ENCODE assay signal across 11 cellular contexts in the genomic region with DNA sequence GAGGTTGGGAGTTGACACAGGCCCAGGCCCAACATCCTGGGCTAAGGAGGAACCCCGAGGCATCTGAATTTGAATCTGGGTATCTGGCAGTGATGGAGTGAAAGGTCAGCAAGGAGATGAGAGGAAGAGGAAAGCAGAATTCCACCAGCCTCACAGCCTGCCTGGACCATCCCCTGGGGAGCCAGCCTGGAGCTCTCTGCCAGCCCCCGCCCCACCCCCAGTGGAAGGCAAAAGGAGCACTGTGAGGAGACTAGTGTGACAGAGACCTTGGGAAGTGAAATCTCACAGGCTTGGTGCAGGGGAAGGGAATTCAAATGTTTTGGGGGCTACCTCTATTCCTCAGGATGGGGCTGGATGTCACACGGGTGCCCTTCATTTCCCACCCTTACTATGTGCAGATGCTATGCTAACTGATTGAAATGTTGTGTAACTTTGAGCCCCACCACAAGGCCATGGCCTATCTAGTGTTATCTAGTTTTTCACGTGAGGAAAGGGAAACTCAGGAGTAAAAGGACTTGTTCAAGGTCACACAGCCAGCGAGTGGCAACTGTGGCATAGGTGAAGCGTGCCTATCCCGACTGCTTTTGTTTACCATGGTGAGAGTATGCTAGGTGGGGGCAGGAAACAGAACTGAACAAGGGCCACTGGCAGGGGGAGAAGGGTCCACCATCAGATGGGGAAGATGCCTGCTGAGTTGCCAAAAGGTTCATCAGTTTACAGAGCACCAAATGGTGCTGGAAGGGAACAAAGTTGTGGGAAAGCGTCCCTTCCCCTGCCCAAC. TPM values are rescaled to one million over a fixed set of nuclear protein-coding genes. Genes with fewer than 3 reads are reported as not detected.
DNase-seq lines count a peak whose midpoint lies in the region; ATAC-seq, FAIRE-seq and TF ChIP-seq lines count a peak whose summit lies in the region.
"Had no signal": no experiment of that assay in that cellular context is flagged by ENCODE, and none has a peak within 500 bp of the region (broad histone marks: within the 10 kb centered on the region; RNA-seq: fewer than 3 reads in every experiment).

No MANE protein-coding gene starts in this region.

- TF ChIP-seq POLR2A in H1 (IDR thresholded peaks at IDR 0.05; ENCODE audit: control extremely low read depth in 1 of 2, low read depth in 2 of 2, low read length in 2 of 2) = no peak; a peak in 1 of 3 replicates

- H2BK5ac ChIP-seq in H1 (ENCODE audit: low read depth, low read length) = peak overlapping the region; percentile 83; the same call in 1 of the 2 replicates

- H3K36me3 Mint-ChIP-seq in nephron (ENCODE audit: low read depth) = no peaks in the 10 kb centered on the region

- no peak overlapping the region for H3K23ac ChIP-seq in H1 (ENCODE audit: insufficient read length)

- no peak for TF ChIP-seq RAD21 in H1 (IDR thresholded peaks at IDR 0.05 in 1 of 2, conservative IDR thresholded peaks at IDR 0.05 in 1 of 2; ENCODE audit: low read depth in 2 of 2, low read length in 2 of 2)

- H4K20me1 ChIP-seq in H1 (replicated peaks in 1 of 2; ENCODE audit: control insufficient read depth in 1 of 2, insufficient read depth in 2 of 2, low read length in 2 of 2) = peaks cover 5 to 19% of the 10 kb centered on the region in 2 experiments

- H3K9ac ChIP-seq in H1 (replicated peaks in 1 of 4; ENCODE audit: extremely low read depth in 1 of 4, low read depth in 3 of 4, low read length in 3 of 4) = peak overlapping the region in 2 of 4 experiments; percentile 54 to 58; a peak in 4 of 7 replicates

- H3K4me3 Mint-ChIP-seq in nephron = peak overlapping the region; percentile 65 to 76 (median 74)

- no peak overlapping the region for H2AFZ ChIP-seq in H1 (ENCODE audit: low read length)

- H3K4me3 ChIP-seq in heart right ventricle (peak overlapping the region in 5 of 10 donors; percentile 52 to 57 (median 53)), H1 (ENCODE audit: extremely low read depth in 1 of 4, insufficient read depth in 2 of 4, low read depth in 3 of 4, low read length in 4 of 4) (peak overlapping the region in 3 of 4 experiments; percentile 36 to 62 (median 43); a peak in 5 of 8 replicates), urinary bladder (ENCODE audit: low read depth, low read length) (no peak overlapping the region)
- H3K4me3 ChIP-seq: GM12878 had no signal

- no peak for TF ChIP-seq EP300 in H1 (IDR thresholded peaks at IDR 0.05; ENCODE audit: borderline replicate concordance in 1 of 2, low read depth in 2 of 2, low read length in 2 of 2)

- H3K4me2 ChIP-seq in H1 (ENCODE audit: insufficient read depth in 1 of 2, low read depth in 2 of 2, low read length in 2 of 2) = peak overlapping the region; percentile 64 to 65

- H3K4me1 ChIP-seq in heart right ventricle (peaks cover 64 to 96% (median 89%) of the 10 kb centered on the region in 9 donors), H1 (replicated peaks in 1 of 4; ENCODE audit: control insufficient read depth in 3 of 4, insufficient read depth in 4 of 4, low read length in 3 of 4) (peaks cover 52 to 65% (median 55%) of the 10 kb centered on the region in 4 experiments), urinary bladder (ENCODE audit: insufficient read depth) (no peaks in the 10 kb centered on the region)

- TF ChIP-seq CTCF in heart right ventricle (IDR thresholded peaks at IDR 0.05) = no peak
- TF ChIP-seq CTCF in H1 (IDR thresholded peaks at IDR 0.05; ENCODE audit: control extremely low read depth in 1 of 3, insufficient read depth in 1 of 3, low read depth in 1 of 3, low read length in 3 of 3) = no peak
- no peak for TF ChIP-seq CTCF in nephron (IDR thresholded peaks at IDR 0.05; ENCODE audit: unreplicated experiment in 3 of 3)

- WGBS in heart right ventricle, 2 donors = 53 to 55% methylated on average over 8 of the region's 8 CpGs
- WGBS in H1 (ENCODE audit: extremely low coverage in 1 of 2, insufficient coverage in 1 of 2, insufficient read length in 1 of 2, insufficient replicate concordance in 2 of 2, low coverage in 1 of 2, low lambda C conversion rate in 2 of 2, missing lambda C conversion rate in 1 of 2), 2 experiments = 81% methylated on average over 7 of the region's 8 CpGs; no CpG with 5 or more reads in 1 of the 2 experiments
- WGBS in urinary bladder = 65% methylated on average over 8 of the region's 8 CpGs

- H3K9me3 ChIP-seq in heart right ventricle = no peaks in the 10 kb centered on the region
- no peaks in the 10 kb centered on the region for H3K9me3 ChIP-seq in H1 (ENCODE audit: insufficient read depth in 2 of 2, low read depth in 1 of 2, low read length in 1 of 2)

- no peak for ATAC-seq in heart right ventricle
- no peak for ATAC-seq in left cardiac atrium
- ATAC-seq in HG02678 (IDR thresholded peaks at IDR 0.05; ENCODE audit: unreplicated experiment) = no peak
- ATAC-seq: GM12878 had no signal

- H3K27ac ChIP-seq in heart right ventricle = peak overlapping the region; percentile 73 to 98 (median 93)
- H3K27ac ChIP-seq in H1 (ENCODE audit: low read depth, low read length) = peak overlapping the region; percentile 81
- H3K27ac ChIP-seq in urinary bladder (ENCODE audit: low read depth) = peak overlapping the region; percentile 86

- peaks cover 14% of the 10 kb centered on the region for H3K79me1 ChIP-seq in H1 (ENCODE audit: low read depth, low read length)

- peak overlapping the region; percentile 5 for H3K56ac ChIP-seq in H1 (replicated peaks; ENCODE audit: insufficient read length, low read depth, low read length)

- intact Hi-C loops in heart right ventricle (cut with DNase I) (no loop called here), left cardiac atrium (cut with DNase I) (no loop called here)

- no peaks in the 10 kb centered on the region for H3K9me3 Mint-ChIP-seq in nephron

- H3K27me3 Mint-ChIP-seq in nephron (ENCODE audit: low read depth) = no peaks in the 10 kb centered on the region

- H2BK12ac ChIP-seq in H1 (ENCODE audit: low read depth, low read length) = peak overlapping the region; percentile 82

- FAIRE-seq in H1 (lab: Jason Lieb, UNC) = peak; percentile 19
- FAIRE-seq: colon, GM12878 had no signal

- H3K23me2 ChIP-seq in H1 (ENCODE audit: low read depth, low read length) = peaks cover 4% of the 10 kb centered on the region; the same call in 1 of the 2 replicates

- peak overlapping the region; percentile 59 for H4K91ac ChIP-seq in H1 (replicated peaks; ENCODE audit: insufficient read length, low read length)

- H3K36me3 ChIP-seq in heart right ventricle (no peaks in the 10 kb centered on the region), H1 (ENCODE audit: control insufficient read depth in 2 of 4, insufficient read depth in 4 of 4, low read length in 3 of 4) (no peaks in the 10 kb centered on the region), urinary bladder (ENCODE audit: insufficient read depth) (no peaks in the 10 kb centered on the region)

- H3K18ac ChIP-seq in H1 (ENCODE audit: extremely low read depth, low read length) = peak overlapping the region; percentile 79

- H4K8ac ChIP-seq in H1 (ENCODE audit: extremely low read depth, insufficient read depth, low read length) = no peak overlapping the region

- peak overlapping the region; percentile 58 for H2BK120ac ChIP-seq in H1 (replicated peaks; ENCODE audit: low read depth, low read length)

- peak in 1 of 2 donors; percentile 47 for DNase-seq in heart right ventricle
- no peak for DNase-seq in left cardiac atrium
- no peak for DNase-seq in H1 (ENCODE audit: low read depth in 1 of 2, low spot score in 2 of 2)
- DNase-seq in occipital lobe (lab: John Stamatoyannopoulos, UW) = no peak
- DNase-seq in AML-193 (lab: John Stamatoyannopoulos, UW) = no peak
- DNase-seq: C1 segment of cervical spinal cord had no signal

- peaks cover 73% of the 10 kb centered on the region for H3K4me1 Mint-ChIP-seq in nephron

- no peak overlapping the region for H3K14ac ChIP-seq in H1 (ENCODE audit: insufficient read length)

- H4K5ac ChIP-seq in H1 (ENCODE audit: insufficient read length, low read depth, low read length) = peak overlapping the region; percentile 18

- H3K27me3 ChIP-seq in heart right ventricle (peaks cover 0 to 20% (median 0%) of the 10 kb centered on the region in 7 donors), H1 (replicated peaks in 1 of 4; ENCODE audit: control insufficient read depth in 3 of 4, extremely low read depth in 1 of 4, insufficient read depth in 3 of 4, low read length in 3 of 4) (no peaks in the 10 kb centered on the region)

- CTCF ChIA-PET in H1 (lab: Charles Lee; ENCODE audit: partially characterized antibody) = interaction anchor here (1.0 to 56.1 kb wide), 10 partner anchors 9 to 161 kb away, joined by 3 to 1807 read pairs (median 6); partner anchors contain the start of gene AHDC1

- peak overlapping the region; percentile 91 to 97 (median 95) for H3K27ac Mint-ChIP-seq in nephron

- H2BK15ac ChIP-seq in H1 (ENCODE audit: low read length) = peak overlapping the region; percentile 88

- H2AK5ac ChIP-seq in H1 (ENCODE audit: low read depth, low read length) = peak overlapping the region; percentile 86

- H3K79me2 ChIP-seq in H1 (ENCODE audit: control insufficient read depth in 1 of 2, insufficient read depth in 2 of 2, low read length in 2 of 2) = peaks cover 0 to 34% of the 10 kb centered on the region in 2 experiments; a peak in 2 of 4 replicates

- peak overlapping the region; percentile 55 for H3K4ac ChIP-seq in H1 (replicated peaks; ENCODE audit: insufficient read length, low read depth, low read length)

- POLR2A ChIA-PET in H1 (lab: Charles Lee; ENCODE audit: partially characterized antibody) = interaction anchor here (0.6 to 25.0 kb wide), 12 partner anchors 1 to 762 kb away, joined by 3 to 355 read pairs (median 4); partner anchors contain the start of gene AHDC1

- H2BK20ac ChIP-seq in H1 (ENCODE audit: low read length) = peak overlapping the region; percentile 86; the same call in 1 of the 2 replicates

RNA-seq across cellular contexts. Expression of gene AHDC1, which starts 29.8 kb away (rescaled TPM):
- total RNA-seq in heart right ventricle (10 to 100 TPM; 32.2 to 53.1 (median 42.9) TPM), left cardiac atrium (10 to 100 TPM; 37.6 to 39.1 TPM), urinary bladder (19.0 TPM), occipital lobe (11.9 TPM)
- polyA plus RNA-seq in heart right ventricle (10 to 100 TPM; 17.0 to 33.7 TPM), H1 (2011; rRNA removed) (4.4 and 8.6 TPM in 2 replicates), urinary bladder (44.8 TPM)
- total RNA-seq in H1 (2021; fragmentation: NEBNext Ultra II Directional; extraction: Animal tissue kit (Norgen Biotek cat#: 25700)) = 35.1 and 39.4 TPM in 2 replicates
- 3.3 TPM for polyA plus RNA-seq in H1 (2011; cell fraction: cytosol; rRNA removed)
- polyA plus RNA-seq in H1 (2011; cell fraction: nucleus; rRNA removed) = 17.1 TPM
- polyA plus RNA-seq in H1 (2012, experiment 1 of 2) = 18.4 to 23.0 TPM (median 21.1 TPM) in 4 replicates
- polyA plus RNA-seq in H1 (2012, experiment 2 of 2) = 17.0 TPM
- 11.2 TPM for polyA plus RNA-seq in H1 (2013, experiment 1 of 2)
- polyA plus RNA-seq in H1 (2013, experiment 2 of 2) = 11.1 TPM
- 4.4 and 6.1 TPM in 2 replicates for polyA minus RNA-seq in H1 (2011; rRNA and poly(A)+ RNA removed)
- 11.9 TPM for polyA minus RNA-seq in H1 (2011; cell fraction: cytosol; rRNA and poly(A)+ RNA removed)
- 10.5 TPM for polyA minus RNA-seq in H1 (2011; cell fraction: nucleus; rRNA and poly(A)+ RNA removed)
